8 cellular contexts compared by ENCODE assay signal in the genomic region with DNA sequence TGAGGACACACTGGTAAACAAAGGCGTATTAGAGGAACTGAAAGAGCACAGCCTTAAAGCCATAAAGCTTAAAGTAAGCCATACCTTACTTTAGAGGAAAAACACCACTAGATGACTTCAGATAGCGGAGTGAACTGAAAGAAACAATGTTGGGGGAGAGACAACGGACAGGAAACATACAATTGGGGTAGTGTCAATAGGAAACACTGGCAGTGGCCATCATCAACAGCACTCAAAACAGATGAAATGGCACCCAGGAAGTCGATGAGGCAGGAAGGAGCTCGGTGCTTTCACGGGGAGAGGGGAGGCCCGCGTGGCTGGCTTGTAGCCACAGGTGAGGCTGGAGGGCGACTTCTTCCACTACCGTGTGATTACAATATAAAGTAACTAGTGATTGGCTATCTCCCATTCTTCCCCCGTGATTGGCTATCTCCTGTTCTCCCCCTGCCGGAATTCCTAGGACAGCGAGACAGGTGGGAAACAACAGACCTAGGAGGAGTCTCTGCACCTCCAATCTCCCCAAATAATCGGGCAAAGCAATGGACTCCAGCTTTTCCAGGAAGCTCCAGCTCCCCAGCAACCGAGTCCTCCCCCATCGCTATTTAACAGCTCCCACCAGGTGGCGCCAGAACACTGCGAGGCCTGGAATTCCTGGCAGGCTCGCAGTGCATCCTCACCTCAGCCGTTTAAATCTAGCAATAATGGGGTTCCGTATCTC. TPM values are rescaled to one million over a fixed set of nuclear protein-coding genes. Genes with fewer than 3 reads are reported as not detected.
DNase-seq lines count a peak whose midpoint lies in the region; ATAC-seq, FAIRE-seq and TF ChIP-seq lines count a peak whose summit lies in the region.

No MANE protein-coding gene starts in this region.

- H3K4me3 Mint-ChIP-seq in chondrocyte (ENCODE audit: unreplicated experiment), result peak overlapping the region; percentile 63

- peak; percentile 11 for FAIRE-seq in A204.1 (lab: Jason Lieb, UNC)

- H3K27ac Mint-ChIP-seq in chondrocyte (ENCODE audit: unreplicated experiment), result no peak overlapping the region

- H3K9me3 Mint-ChIP-seq in chondrocyte (ENCODE audit: low read depth), result no peaks in the 10 kb centered on the region

- peak; percentile 62 for ATAC-seq in GM18519 (IDR thresholded peaks at IDR 0.05; ENCODE audit: low FRiP score, unreplicated experiment)
- peak; percentile 79 for ATAC-seq in HG03097 (IDR thresholded peaks at IDR 0.05; ENCODE audit: low FRiP score, unreplicated experiment)
- ATAC-seq in left colon, result peak; percentile 95

- peaks cover 26% of the 10 kb centered on the region for H3K27me3 Mint-ChIP-seq in chondrocyte (ENCODE audit: low read depth)

- H3K36me3 Mint-ChIP-seq in chondrocyte (ENCODE audit: low read depth), result no peaks in the 10 kb centered on the region

- intact Hi-C loops in left colon (cut with DNase I, micrococcal nuclease), result no loop called here

- peak; percentile 55 for DNase-seq in NCI-H2227 (lab: John Stamatoyannopoulos, UW; ENCODE audit: unreplicated experiment)
- DNase-seq in activated CD4-positive, CD25-positive, alpha-beta regulatory T cell treated with anti-CD3 and anti-CD28 coated beads, Interleukin-2, amount 50 U/mL, for 72 hours, result peak; percentile 73
- DNase-seq in chondrocyte (ENCODE audit: low spot score), result no peak
- DNase-seq in left colon, result peak; percentile 53 to 86
- peak; percentile 75 for DNase-seq in stimulated activated CD4-positive, alpha-beta T cell treated with anti-CD3 and anti-CD28 coated beads, Interleukin-4, amount 100 ng/mL, for 1 hour

- peaks cover 9% of the 10 kb centered on the region for H3K4me1 Mint-ChIP-seq in chondrocyte (ENCODE audit: low read depth)

- TF ChIP-seq CTCF in chondrocyte (IDR thresholded peaks at IDR 0.05), result peak; percentile 98

RNA-seq across cellular contexts. Expression of a gene that starts 2.4 kb away (rescaled TPM):
- not detected in 3 replicates for total RNA-seq in chondrocyte
- not detected for total RNA-seq in left colon

RNA-seq across cellular contexts. Expression of a gene that starts 19.7 kb away (rescaled TPM):
- total RNA-seq in chondrocyte (0.10 to 0.27 TPM (median 0.17 TPM) in 3 replicates), left colon (1 to 10 TPM; 1.0 to 2.8 TPM)

RNA-seq across cellular contexts. Expression of a gene that starts 29.2 kb away (rescaled TPM):
- total RNA-seq in chondrocyte (not detected in 3 replicates), left colon (under 1 TPM in 1 of 2 donors, not detected in 1; 0.55 TPM)

RNA-seq across cellular contexts. Expression of a gene that starts 59.8 kb away (rescaled TPM):
- total RNA-seq in chondrocyte, result not detected in 3 replicates
- not detected for total RNA-seq in left colon
